Comparison of ENCODE assay signal across 25 cellular contexts in genomic region chr6:3406362-3406809, GRCh38. TPM values are rescaled to one million over a fixed set of nuclear protein-coding genes. Genes with fewer than 3 reads are reported as not detected.
A peak's percentile ranks its signal among the peaks of the same experiment; 100 is the strongest.
DNase-seq lines count a peak whose midpoint lies in the region; ATAC-seq, FAIRE-seq and TF ChIP-seq lines count a peak whose summit lies in the region.
"Had no signal": no experiment of that assay in that cellular context is flagged by ENCODE, and none has a peak within 500 bp of the region (broad histone marks: within the 10 kb centered on the region; RNA-seq: fewer than 3 reads in every experiment).

No MANE protein-coding gene starts in this region.

- no peak overlapping the region for H3K4me3 ChIP-seq in A549
- H3K4me3 ChIP-seq in adipocyte (ENCODE audit: low read length), result peak overlapping the region; percentile 55
- no peak overlapping the region for H3K4me3 ChIP-seq in hepatocyte
- H3K4me3 ChIP-seq in skeletal muscle cell (ENCODE audit: low read depth, low read length), result no peak overlapping the region
- H3K4me3 ChIP-seq: BLaER1 treated with 17β-estradiol and CSF1 and Interleukin-3, amounts not matched to agents 10 nM and 100 nM; gastrocnemius medialis; neural progenitor cell; PC-9; SK-N-MC; tibial artery had no signal

- no peak for ATAC-seq in A549
- no peak for ATAC-seq in HG02840 (IDR thresholded peaks at IDR 0.05; ENCODE audit: low FRiP score, unreplicated experiment)
- ATAC-seq: stimulated activated memory B cell treated with anti-CD40 and anti-IgM and Interleukin-4, amounts not matched to agents 10 μg/mL and 1 μg/mL and 100 μg/mL, for 72 hours had no signal

- H3K4me1 ChIP-seq in A549 (peaks cover 91% of the 10 kb centered on the region), adipocyte (ENCODE audit: control insufficient read depth, insufficient read depth, low read length) (peaks cover 68% of the 10 kb centered on the region), hepatocyte (ENCODE audit: insufficient read depth) (peaks cover 66% of the 10 kb centered on the region)

- peak overlapping the region; percentile 82 for H3K9ac ChIP-seq in adipocyte (ENCODE audit: low read length)
- H3K9ac ChIP-seq: BLaER1 treated with 17β-estradiol and CSF1 and Interleukin-3, amounts not matched to agents 10 nM and 100 nM; neural progenitor cell had no signal

- POLR2A ChIA-PET in A549 (lab: Yijun Ruan, JAX), result no interaction called here

- DNase-seq in A549 (ENCODE audit: low read depth in 1 of 2, low spot score in 1 of 2) (no peak), adipocyte (ENCODE audit: low read depth) (no peak), hepatocyte (ENCODE audit: low spot score) (no peak), skeletal muscle cell (ENCODE audit: low read depth) (peak; percentile 42), ureter (ENCODE audit: low spot score) (no peak), GF-D8 (lab: John Stamatoyannopoulos, UW) (no peak)
- no peak for DNase-seq in activated effector memory CD4-positive, alpha-beta T cell treated with Interleukin-2 at 50 U/mL for 16 hours
- DNase-seq: activated CD4-positive, CD25-positive, alpha-beta regulatory T cell; activated CD8-positive, alpha-beta memory T cell treated with anti-CD3 and anti-CD28 coated beads for 24 hours; cortex of kidney; DMS 273 treated with DMSO at 0.1 percent for 48 hours; GDM1; HCEC 1CT; left cardiac atrium; NCI-H748 treated with DMSO at 0.1 percent for 48 hours; tibial artery had no signal

- peaks cover 21% of the 10 kb centered on the region for H3K36me3 ChIP-seq in adipocyte (ENCODE audit: control insufficient read depth, insufficient read depth, low read length, severe bottlenecking)
- H3K36me3 ChIP-seq in hepatocyte (replicated peaks; ENCODE audit: insufficient read depth, low read depth), result no peaks in the 10 kb centered on the region
- H3K36me3 ChIP-seq: BLaER1 treated with 17β-estradiol and CSF1 and Interleukin-3, amounts not matched to agents 10 nM and 100 nM; brain microvascular endothelial cell; gastrocnemius medialis; neural progenitor cell; tibial artery had no signal

- TF ChIP-seq POLR2A in A549 (IDR thresholded peaks at IDR 0.05; ENCODE audit: low read length), result no peak

- no peaks in the 10 kb centered on the region for H3K9me2 ChIP-seq in hepatocyte (replicated peaks; ENCODE audit: insufficient read depth)

- no peak for TF ChIP-seq RAD21 in A549 (conservative IDR thresholded peaks at IDR 0.05 in 1 of 2, IDR thresholded peaks at IDR 0.05 in 1 of 2)

- 75% methylated on average over 8 of the region's 9 CpGs for WGBS in A549 (ENCODE audit: missing lambda C conversion rate)
- WGBS in hepatocyte (ENCODE audit: low lambda C conversion rate, missing lambda C conversion rate), result 57% methylated on average over 9 of the region's 9 CpGs

- TF ChIP-seq CTCF in A549 (IDR thresholded peaks at IDR 0.05), result no peak
- no peak for TF ChIP-seq CTCF in hepatocyte (IDR thresholded peaks at IDR 0.05; ENCODE audit: poor library complexity)

- no peaks in the 10 kb centered on the region for H4K20me1 ChIP-seq in hepatocyte (ENCODE audit: insufficient read depth, poor library complexity, severe bottlenecking)
- H4K20me1 ChIP-seq: BLaER1 treated with 17β-estradiol and CSF1 and Interleukin-3, amounts not matched to agents 10 nM and 100 nM had no signal

- peaks cover 38% of the 10 kb centered on the region for H3K79me2 ChIP-seq in hepatocyte

- H3K27ac ChIP-seq in A549, result peak overlapping the region in 1 of 2 experiments; percentile 80; a peak in 3 of 6 replicates
- peak overlapping the region; percentile 65 for H3K27ac ChIP-seq in hepatocyte
- H3K27ac ChIP-seq: BLaER1 treated with 17β-estradiol and CSF1 and Interleukin-3, amounts not matched to agents 10 nM and 100 nM; brain microvascular endothelial cell; neural progenitor cell; SK-N-MC; tibial artery had no signal

- FAIRE-seq in A549 (lab: Jason Lieb, UNC), result no peak
- FAIRE-seq: A204.1 had no signal

- no peak overlapping the region for H2AFZ ChIP-seq in hepatocyte
- H2AFZ ChIP-seq: neural progenitor cell, PC-9 had no signal

- H3K4me2 ChIP-seq in A549 (peak overlapping the region; percentile 78; the same call in 2 of the 3 replicates), hepatocyte (peak overlapping the region; percentile 21)
- H3K4me2 ChIP-seq: neural progenitor cell had no signal

- CTCF ChIA-PET in A549 (lab: Yijun Ruan, JAX), result no interaction called here

- TF ChIP-seq EP300 in A549 (IDR thresholded peaks at IDR 0.05), result no peak

- H3K9me3 ChIP-seq in A549, result no peaks in the 10 kb centered on the region
- no peaks in the 10 kb centered on the region for H3K9me3 ChIP-seq in adipocyte (ENCODE audit: control insufficient read depth, low read length)
- H3K9me3 ChIP-seq in hepatocyte (ENCODE audit: low read depth), result no peaks in the 10 kb centered on the region
- H3K9me3 ChIP-seq: BLaER1 treated with 17β-estradiol and CSF1 and Interleukin-3, amounts not matched to agents 10 nM and 100 nM; gastrocnemius medialis; tibial artery had no signal

- H3K27me3 ChIP-seq in adipocyte (replicated peaks; ENCODE audit: control insufficient read depth, insufficient read depth, low read length), result no peaks in the 10 kb centered on the region
- H3K27me3 ChIP-seq in hepatocyte, result no peaks in the 10 kb centered on the region
- H3K27me3 ChIP-seq: BLaER1 treated with 17β-estradiol and CSF1 and Interleukin-3, amounts not matched to agents 10 nM and 100 nM; brain microvascular endothelial cell; gastrocnemius medialis; neural progenitor cell; tibial artery had no signal

TF ChIP-seq in A549, 52 proteins besides CTCF, POLR2A, EP300 and RAD21:
- TF ChIP-seq SMC3 (IDR thresholded peaks at IDR 0.05) (no peak), ESRRA (IDR thresholded peaks at IDR 0.05; ENCODE audit: borderline replicate concordance, low read length) (no peak), CBX8 (IDR thresholded peaks at IDR 0.05) (no peak), HDAC2 (IDR thresholded peaks at IDR 0.05) (no peak), MYC (IDR thresholded peaks at IDR 0.05; ENCODE audit: borderline replicate concordance, low read length) (no peak), KDM1A (IDR thresholded peaks at IDR 0.05; ENCODE audit: low read depth) (no peak), JUNB (IDR thresholded peaks at IDR 0.05) (no peak), EHMT2 (IDR thresholded peaks at IDR 0.05; ENCODE audit: low read depth) (no peak), BHLHE40 (IDR thresholded peaks at IDR 0.05; ENCODE audit: low read depth, low read length) (no peak), EHF (CRISPR knock-in tag; IDR thresholded peaks at IDR 0.05) (no peak), PHF8 (IDR thresholded peaks at IDR 0.05; ENCODE audit: borderline replicate concordance, low read depth) (no peak), RCOR1 (IDR thresholded peaks at IDR 0.05; ENCODE audit: low read depth, low read length) (no peak)
- TF ChIP-seq, protein P1, sequence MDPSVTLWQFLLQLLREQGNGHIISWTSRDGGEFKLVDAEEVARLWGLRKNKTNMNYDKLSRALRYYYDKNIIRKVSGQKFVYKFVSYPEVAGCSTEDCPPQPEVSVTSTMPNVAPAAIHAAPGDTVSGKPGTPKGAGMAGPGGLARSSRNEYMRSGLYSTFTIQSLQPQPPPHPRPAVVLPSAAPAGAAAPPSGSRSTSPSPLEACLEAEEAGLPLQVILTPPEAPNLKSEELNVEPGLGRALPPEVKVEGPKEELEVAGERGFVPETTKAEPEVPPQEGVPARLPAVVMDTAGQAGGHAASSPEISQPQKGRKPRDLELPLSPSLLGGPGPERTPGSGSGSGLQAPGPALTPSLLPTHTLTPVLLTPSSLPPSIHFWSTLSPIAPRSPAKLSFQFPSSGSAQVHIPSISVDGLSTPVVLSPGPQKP (IDR thresholded peaks at IDR 0.05; ENCODE audit: low read depth, low read length), result no peak
- TF ChIP-seq, protein P2, sequence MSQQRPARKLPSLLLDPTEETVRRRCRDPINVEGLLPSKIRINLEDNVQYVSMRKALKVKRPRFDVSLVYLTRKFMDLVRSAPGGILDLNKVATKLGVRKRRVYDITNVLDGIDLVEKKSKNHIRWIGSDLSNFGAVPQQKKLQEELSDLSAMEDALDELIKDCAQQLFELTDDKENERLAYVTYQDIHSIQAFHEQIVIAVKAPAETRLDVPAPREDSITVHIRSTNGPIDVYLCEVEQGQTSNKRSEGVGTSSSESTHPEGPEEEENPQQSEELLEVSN (IDR thresholded peaks at IDR 0.05; ENCODE audit: borderline replicate concordance, low read depth), result no peak
TF ChIP-seq in A549: peak in this region for 0.

RNA-seq across cellular contexts. Expression of gene SLC22A23, which starts 50.5 kb away (rescaled TPM):
- polyA plus RNA-seq in A549 (2011; rRNA removed), result 4.4 and 9.3 TPM in 2 replicates
- polyA plus RNA-seq in A549 (2012; cell fraction: cytosol; rRNA removed), result 3.0 and 3.9 TPM in 2 replicates
- polyA plus RNA-seq in A549 (2012; cell fraction: nucleus; rRNA removed), result 5.0 and 7.8 TPM in 2 replicates
- 5.1 to 6.3 TPM (median 6.2 TPM) in 3 replicates for polyA plus RNA-seq in A549 (2017; fragmentation: RNase III; extraction: RNeasy Plus Mini Kit Qiagen cat#74134 plus additional on column Dnase treatment)
- polyA minus RNA-seq in A549 (2011; rRNA and poly(A)+ RNA removed), result 11.4 and 14.7 TPM in 2 replicates
- total RNA-seq in hepatocyte, result 14.0 and 14.8 TPM in 2 replicates
- polyA plus RNA-seq in hepatocyte, result 13.1 and 14.3 TPM in 2 replicates
- total RNA-seq in ureter, result 42.4 TPM
